10 cellular contexts compared by ENCODE assay signal in the genomic region with DNA sequence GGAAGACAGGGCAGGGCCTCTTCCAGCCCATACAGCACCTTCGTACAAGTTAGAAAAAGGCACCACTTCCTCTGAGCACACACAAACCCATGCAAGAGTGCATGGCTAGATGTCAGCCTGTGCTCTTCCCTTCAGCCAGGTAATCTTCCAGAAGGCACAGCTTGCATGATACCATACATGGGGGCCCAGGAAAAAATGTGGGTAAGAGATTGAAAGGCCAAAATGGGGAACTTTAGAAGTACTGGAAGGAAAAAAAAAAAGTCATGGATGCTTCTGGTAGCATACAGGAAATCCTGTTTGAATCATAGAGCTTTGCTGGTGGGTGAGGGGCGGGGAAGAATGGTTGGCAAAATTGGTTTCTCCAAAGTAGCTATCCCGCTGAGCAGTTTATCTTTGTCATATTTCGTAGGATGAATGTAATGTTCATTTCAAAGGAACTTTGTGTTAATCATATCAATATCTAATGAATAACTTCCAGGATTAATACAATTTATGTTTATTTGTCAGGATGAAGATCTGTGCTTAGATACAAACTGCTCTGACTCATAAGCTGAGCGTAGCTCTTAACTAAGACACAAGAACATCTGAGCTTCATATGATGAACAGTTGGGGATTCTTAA.
A peak's percentile ranks its signal among the peaks of the same experiment; 100 is the strongest.
DNase-seq lines count a peak whose midpoint lies in the region; ATAC-seq and TF ChIP-seq lines count a peak whose summit lies in the region.
"Had no signal": no experiment of that assay in that cellular context is flagged by ENCODE, and none has a peak within 500 bp of the region (broad histone marks: within the 10 kb centered on the region; RNA-seq: fewer than 3 reads in every experiment).

No MANE protein-coding gene starts in this region.

- H3K9me3 ChIP-seq in BLaER1 treated with 17β-estradiol and CSF1 and Interleukin-3, amounts not matched to agents 10 nM and 100 nM (replicated peaks in 1 of 11) = peaks cover 0 to 42% (median 30%) of the 10 kb centered on the region in 11 experiments; a peak in 20 of 22 replicates
- no peaks in the 10 kb centered on the region for H3K9me3 ChIP-seq in left lung

- peaks cover 0 to 8% (median 0%) of the 10 kb centered on the region in 3 donors for H3K9me3 Mint-ChIP-seq in IgD-negative memory B cell
- peaks cover 7% of the 10 kb centered on the region for H3K9me3 Mint-ChIP-seq in activated CD4-positive, alpha-beta memory T cell treated with anti-CD3 and anti-CD28 coated beads, Interleukin-2, amount 10 ng/mL, durations not matched to agents 7 days and 5 days

- H3K27me3 Mint-ChIP-seq in IgD-negative memory B cell = no peaks in the 10 kb centered on the region
- no peaks in the 10 kb centered on the region for H3K27me3 Mint-ChIP-seq in activated CD4-positive, alpha-beta memory T cell treated with anti-CD3 and anti-CD28 coated beads, Interleukin-2, amount 10 ng/mL, durations not matched to agents 7 days and 5 days

- CTCF ChIA-PET in activated CD4-positive, alpha-beta memory T cell treated with anti-CD3 and anti-CD28 coated beads, Interleukin-2, amount 10 ng/mL, durations not matched to agents 7 days and 5 days (lab: Charles Lee) = interaction anchor here (0.8 to 1.6 kb wide), 7 partner anchors 35 to 466 kb away, joined by 3 to 4 read pairs (median 3); partner anchors contain the start of gene MAP3K1

- peaks cover 64 to 87% (median 79%) of the 10 kb centered on the region in 10 experiments for H3K4me1 ChIP-seq in BLaER1 treated with 17β-estradiol and CSF1 and Interleukin-3, amounts not matched to agents 10 nM and 100 nM
- H3K4me1 ChIP-seq in left lung = peaks cover 0 to 40% of the 10 kb centered on the region in 2 donors

- peaks cover 0 to 17% (median 0%) of the 10 kb centered on the region in 11 experiments; a peak in 3 of 22 replicates for H3K36me3 ChIP-seq in BLaER1 treated with 17β-estradiol and CSF1 and Interleukin-3, amounts not matched to agents 10 nM and 100 nM
- H3K36me3 ChIP-seq in left lung = no peaks in the 10 kb centered on the region

- DNase-seq in activated CD4-positive, alpha-beta memory T cell treated with anti-CD3 and anti-CD28 coated beads, Interleukin-2, amount 10 ng/mL, durations not matched to agents 7 days and 5 days = peak; percentile 21
- DNase-seq in left lung (no peak), GM10266 (ENCODE audit: extremely low spot score) (no peak), DMS 273 treated with DMSO at 0.1 percent for 48 hours (lab: John Stamatoyannopoulos, UW) (no peak)
- DNase-seq: foreskin melanocyte had no signal

- peaks cover 47 to 62% (median 48%) of the 10 kb centered on the region in 3 donors for H3K4me1 Mint-ChIP-seq in IgD-negative memory B cell
- H3K4me1 Mint-ChIP-seq in activated CD4-positive, alpha-beta memory T cell treated with anti-CD3 and anti-CD28 coated beads, Interleukin-2, amount 10 ng/mL, durations not matched to agents 7 days and 5 days = peaks cover 30% of the 10 kb centered on the region

- POLR2A ChIA-PET in activated CD4-positive, alpha-beta memory T cell treated with anti-CD3 and anti-CD28 coated beads, Interleukin-2, amount 10 ng/mL, durations not matched to agents 7 days and 5 days (lab: Charles Lee) = interaction anchor here (0.6 to 3.2 kb wide), 11 partner anchors 11 to 433 kb away, joined by 3 to 21 read pairs (median 5); partner anchors contain the start of gene MAP3K1

- TF ChIP-seq CTCF in left lung (IDR thresholded peaks at IDR 0.05) (no peak), GM10266 (IDR thresholded peaks at IDR 0.05; ENCODE audit: control insufficient read depth, insufficient read depth, low read depth, missing control alignments) (no peak)

- ATAC-seq in left lung (peak; percentile 33), GM19397 (IDR thresholded peaks at IDR 0.05; ENCODE audit: unreplicated experiment) (no peak), GM19463 (IDR thresholded peaks at IDR 0.05; ENCODE audit: unreplicated experiment) (no peak)

- H3K4me2 ChIP-seq in BLaER1 treated with 17β-estradiol and CSF1 and Interleukin-3, amounts not matched to agents 10 nM and 100 nM = peak overlapping the region; percentile 84 to 99 (median 93)

- intact Hi-C loops in left lung (cut with DNase I) = no loop called here

- H3K4me3 ChIP-seq in BLaER1 treated with 17β-estradiol and CSF1 and Interleukin-3, amounts not matched to agents 10 nM and 100 nM = peak overlapping the region; percentile 17 to 59 (median 42); a peak in 18 of 20 replicates
- no peak overlapping the region for H3K4me3 ChIP-seq in left lung

- H3K27me3 ChIP-seq in BLaER1 treated with 17β-estradiol and CSF1 and Interleukin-3, amounts not matched to agents 10 nM and 100 nM = no peaks in the 10 kb centered on the region
- H3K27me3 ChIP-seq in left lung = no peaks in the 10 kb centered on the region

- no peaks in the 10 kb centered on the region for H4K20me1 ChIP-seq in BLaER1 treated with 17β-estradiol and CSF1 and Interleukin-3, amounts not matched to agents 10 nM and 100 nM

- H3K36me3 Mint-ChIP-seq in IgD-negative memory B cell = peaks cover 2% of the 10 kb centered on the region
- peaks cover 9% of the 10 kb centered on the region for H3K36me3 Mint-ChIP-seq in activated CD4-positive, alpha-beta memory T cell treated with anti-CD3 and anti-CD28 coated beads, Interleukin-2, amount 10 ng/mL, durations not matched to agents 7 days and 5 days (ENCODE audit: low read depth)

- H3K27ac Mint-ChIP-seq in IgD-negative memory B cell = peak overlapping the region; percentile 77 to 95 (median 92)
- peak overlapping the region; percentile 75 for H3K27ac Mint-ChIP-seq in activated CD4-positive, alpha-beta memory T cell treated with anti-CD3 and anti-CD28 coated beads, Interleukin-2, amount 10 ng/mL, durations not matched to agents 7 days and 5 days

- peak overlapping the region; percentile 75 to 86 (median 83) for H3K9ac ChIP-seq in BLaER1 treated with 17β-estradiol and CSF1 and Interleukin-3, amounts not matched to agents 10 nM and 100 nM

- H3K4me3 Mint-ChIP-seq in IgD-negative memory B cell = peak overlapping the region; percentile 54 to 88 (median 76)
- H3K4me3 Mint-ChIP-seq in activated CD4-positive, alpha-beta memory T cell treated with anti-CD3 and anti-CD28 coated beads, Interleukin-2, amount 10 ng/mL, durations not matched to agents 7 days and 5 days = peak overlapping the region; percentile 5

- peak overlapping the region; percentile 86 to 96 (median 94) for H3K27ac ChIP-seq in BLaER1 treated with 17β-estradiol and CSF1 and Interleukin-3, amounts not matched to agents 10 nM and 100 nM
- H3K27ac ChIP-seq in left lung = peak overlapping the region in 1 of 2 donors; percentile 75
- H3K27ac ChIP-seq: RWPE1 had no signal

Comparison
In these comparisons a context has a peak if more than half of its experiments do, and no peak if none do; other contexts are left out.
1. H3K4me3 ChIP-seq: peak in BLaER1 treated with 17β-estradiol and CSF1 and Interleukin-3, amounts not matched to agents 10 nM and 100 nM (10 of 10); none in left lung (0 of 2).